In genomic region chr11:103601230-103601846, GRCh38 we compare ENCODE assay signal across 8 cellular contexts.
DNase-seq lines count a peak whose midpoint lies in the region; ATAC-seq and TF ChIP-seq lines count a peak whose summit lies in the region.

No MANE protein-coding gene starts in this region.

- H3K4me3 Mint-ChIP-seq in progenitor cell of endocrine pancreas (ENCODE audit: low read depth): no peak overlapping the region

- no peaks in the 10 kb centered on the region for H3K9me3 ChIP-seq in WERI-Rb-1 (ENCODE audit: severe bottlenecking)

- H3K9me3 Mint-ChIP-seq in progenitor cell of endocrine pancreas (ENCODE audit: low read depth): no peaks in the 10 kb centered on the region

- H3K36me3 ChIP-seq in WERI-Rb-1: no peaks in the 10 kb centered on the region

- H3K27me3 Mint-ChIP-seq in progenitor cell of endocrine pancreas: peaks cover 6% of the 10 kb centered on the region

- TF ChIP-seq CTCF in WERI-Rb-1 (IDR thresholded peaks at IDR 0.05; ENCODE audit: low read depth, low read length): peak; percentile 74
- TF ChIP-seq CTCF in foreskin keratinocyte (conservative IDR thresholded peaks at IDR 0.05): peak; percentile 94
- peak; percentile 92 for TF ChIP-seq CTCF in progenitor cell of endocrine pancreas (IDR thresholded peaks at IDR 0.05; ENCODE audit: unreplicated experiment)

- DNase-seq in EH (ENCODE audit: low read depth): peak; percentile 79
- peak; percentile 53 for DNase-seq in NCI-H2227 treated with DMSO at 0.1 percent for 48 hours (lab: John Stamatoyannopoulos, UW)
- peak; percentile 66 for DNase-seq in WERI-Rb-1
- peak in 1 of 2 donors; percentile 44 for DNase-seq in foreskin keratinocyte
- peak; percentile 13 for DNase-seq in progenitor cell of endocrine pancreas (ENCODE audit: low spot score, unreplicated experiment)
- DNase-seq in activated gamma-delta T cell treated with Interleukin-2 at 50 U/mL for 16 hours: no peak

- no peaks in the 10 kb centered on the region for H3K36me3 Mint-ChIP-seq in progenitor cell of endocrine pancreas (ENCODE audit: insufficient read depth)

- ATAC-seq in GM19438 (IDR thresholded peaks at IDR 0.05; ENCODE audit: low read depth, unreplicated experiment): peak; percentile 85
- ATAC-seq in HG03280 (IDR thresholded peaks at IDR 0.05; ENCODE audit: unreplicated experiment): peak; percentile 99
- peak; percentile 92 for ATAC-seq in foreskin keratinocyte

- H3K27ac ChIP-seq in WERI-Rb-1 (no peak overlapping the region), foreskin keratinocyte (no peak overlapping the region)

- H3K4me1 ChIP-seq in foreskin keratinocyte: peaks cover 2% of the 10 kb centered on the region

- H3K4me3 ChIP-seq in WERI-Rb-1 (ENCODE audit: low read depth, low read length): no peak overlapping the region

- H3K4me1 Mint-ChIP-seq in progenitor cell of endocrine pancreas (ENCODE audit: low read depth): no peaks in the 10 kb centered on the region

- H3K27ac Mint-ChIP-seq in progenitor cell of endocrine pancreas: no peak overlapping the region

- no peaks in the 10 kb centered on the region for H3K27me3 ChIP-seq in WERI-Rb-1 (ENCODE audit: insufficient read depth, low read depth, severe bottlenecking)
- H3K27me3 ChIP-seq in foreskin keratinocyte: no peaks in the 10 kb centered on the region
